In genomic region chr7:50780436-50780835, GRCh38 we compare ENCODE assay signal across 25 cellular contexts.
"Had no signal": no experiment of that assay in that cellular context is flagged by ENCODE, and none has a peak within 500 bp of the region (broad histone marks: within the 10 kb centered on the region; RNA-seq: fewer than 3 reads in every experiment).

No MANE protein-coding gene starts in this region.

- ATAC-seq: natural killer cell treated with Interleukin-12 subunit alpha and Interleukin-12 subunit beta and Interleukin-15 and Interleukin-18, amount 100 ng/mL, for 72 hours; sciatic nerve had no signal

- H3K4me3 Mint-ChIP-seq: activated naive CD8-positive, alpha-beta T cell treated with anti-CD3 and anti-CD28 coated beads, Interleukin-2, amount 10 ng/mL, durations not matched to agents 7 days and 5 days; natural killer cell treated with Interleukin-12 subunit alpha and Interleukin-12 subunit beta and Interleukin-15 and Interleukin-18, amount 100 ng/mL, for 72 hours had no signal

- H3K9me3 Mint-ChIP-seq: natural killer cell treated with Interleukin-12 subunit alpha and Interleukin-12 subunit beta and Interleukin-15 and Interleukin-18, amount 100 ng/mL, for 72 hours had no signal

- DNase-seq: activated CD4-positive, alpha-beta T cell treated with anti-CD3 and anti-CD28 coated beads for 4 hours; activated CD4-positive, alpha-beta T cell treated with anti-CD3 and anti-CD28 coated beads, Interleukin-2, amount 50 U/mL, for 4 hours; activated CD8-positive, alpha-beta memory T cell treated with anti-CD3 and anti-CD28 coated beads for 24 hours; activated naive CD8-positive, alpha-beta T cell treated with anti-CD3 and anti-CD28 coated beads, Interleukin-2, amount 10 ng/mL, durations not matched to agents 7 days and 5 days; brain microvascular endothelial cell; dorsolateral prefrontal cortex; effector memory CD4-positive, alpha-beta T cell; foreskin fibroblast; heart right ventricle; left ventricle myocardium inferior; mesendoderm; ovary; stimulated activated CD4-positive, alpha-beta T cell treated with anti-CD3 and anti-CD28 coated beads, Interleukin-12 subunit alpha, Interleukin-12 subunit beta, amount 100 ng/mL, for 4 hours; stimulated activated CD4-positive, alpha-beta T cell treated with anti-CD3 and anti-CD28 coated beads, Interleukin-4, amount 100 ng/mL, for 1 hour; stimulated activated naive CD8-positive, alpha-beta T cell treated with anti-CD3 and anti-CD28 coated beads, Interleukin-15, Interleukin-2, amounts not matched to agents 100 U/mL and 50 U/mL, for 24 hours; upper lobe of left lung had no signal

- H3K27me3 ChIP-seq: ascending aorta, brain microvascular endothelial cell, dorsolateral prefrontal cortex, ovary, upper lobe of left lung, vagina had no signal

- H3K27ac Mint-ChIP-seq: activated naive CD8-positive, alpha-beta T cell treated with anti-CD3 and anti-CD28 coated beads, Interleukin-2, amount 10 ng/mL, durations not matched to agents 7 days and 5 days; natural killer cell treated with Interleukin-12 subunit alpha and Interleukin-12 subunit beta and Interleukin-15 and Interleukin-18, amount 100 ng/mL, for 72 hours; progenitor cell of endocrine pancreas had no signal

- H3K36me3 Mint-ChIP-seq: natural killer cell treated with Interleukin-12 subunit alpha and Interleukin-12 subunit beta and Interleukin-15 and Interleukin-18, amount 100 ng/mL, for 72 hours had no signal

- H3K36me3 ChIP-seq: ascending aorta, left ventricle myocardium inferior, ovary, thoracic aorta, upper lobe of left lung, vagina had no signal

- H3K27ac ChIP-seq: ascending aorta, brain microvascular endothelial cell, coronary artery, ovary, skin epidermis, thoracic aorta, vagina had no signal

- H3K9me3 ChIP-seq: ascending aorta, heart right ventricle, left ventricle myocardium inferior, ovary, thoracic aorta, upper lobe of left lung, vagina had no signal

- H3K4me3 ChIP-seq: ascending aorta, coronary artery, lung, ovary, skin epidermis, thoracic aorta, upper lobe of left lung, vagina had no signal
